8 cellular contexts compared by ENCODE assay signal in genomic region chr7:6271694-6272371, GRCh38. TPM values are rescaled to one million over a fixed set of nuclear protein-coding genes. Genes with fewer than 3 reads are reported as not detected.
A peak's percentile ranks its signal among the peaks of the same experiment; 100 is the strongest.
DNase-seq lines count a peak whose midpoint lies in the region; ATAC-seq and TF ChIP-seq lines count a peak whose summit lies in the region.

No MANE protein-coding gene starts in this region.

- TF ChIP-seq CTCF in CD14-positive monocyte (IDR thresholded peaks at IDR 0.05) (no peak), OCI-LY3 (IDR thresholded peaks at IDR 0.05; ENCODE audit: low read depth, low read length) (no peak), astrocyte of the spinal cord (IDR thresholded peaks at IDR 0.05; ENCODE audit: low read depth, low read length) (no peak)

- DNase-seq in CD14-positive monocyte (ENCODE audit: low spot score) = no peak
- DNase-seq in astrocyte of the spinal cord (ENCODE audit: low read depth, low spot score) = no peak
- DNase-seq in islet precursor cell = peak; percentile 60
- DNase-seq in stimulated activated CD4-positive, alpha-beta T cell treated with anti-CD3 and anti-CD28 coated beads, Interleukin-2, amount 100 ng/mL, for 24 hours = peak; percentile 27
- no peak for DNase-seq in NK-92 (lab: John Stamatoyannopoulos, UW; ENCODE audit: unreplicated experiment)
- DNase-seq in AML-193 (lab: John Stamatoyannopoulos, UW) = no peak

- ATAC-seq in GM21390 (IDR thresholded peaks at IDR 0.05; ENCODE audit: unreplicated experiment) = peak; percentile 12

- peaks cover 7 to 14% of the 10 kb centered on the region in 2 donors for H3K36me3 Mint-ChIP-seq in CD14-positive monocyte

- H3K9me3 Mint-ChIP-seq in CD14-positive monocyte = peaks cover 0 to 2% (median 0%) of the 10 kb centered on the region in 7 donors

- peak overlapping the region; percentile 36; the same call in 1 of the 2 replicates for H2AFZ ChIP-seq in OCI-LY3 (ENCODE audit: low read depth, low read length)

- H3K4me3 ChIP-seq in OCI-LY3 (ENCODE audit: low read length) (peak overlapping the region; percentile 97), astrocyte of the spinal cord (ENCODE audit: low read depth, low read length) (peak overlapping the region; percentile 86)

- peaks cover 19% of the 10 kb centered on the region for H3K4me1 Mint-ChIP-seq in CD14-positive monocyte

- in situ Hi-C loops in astrocyte of the spinal cord (cut with HindIII; ENCODE audit: low sequenced_read_pairs) = no loop called here

- H3K4me2 ChIP-seq in OCI-LY3 (ENCODE audit: low read length) = peak overlapping the region; percentile 98

- H3K9me3 ChIP-seq in OCI-LY3 (ENCODE audit: insufficient read depth, low read length) = no peaks in the 10 kb centered on the region

- peaks cover 9% of the 10 kb centered on the region for H3K4me1 ChIP-seq in OCI-LY3 (ENCODE audit: low read length)

- H3K36me3 ChIP-seq in OCI-LY3 (replicated peaks; ENCODE audit: low read depth, low read length) = no peaks in the 10 kb centered on the region

- peak overlapping the region; percentile 33 for H3K9ac ChIP-seq in OCI-LY3 (ENCODE audit: low read length)

- no peaks in the 10 kb centered on the region for H4K20me1 ChIP-seq in OCI-LY3 (ENCODE audit: insufficient read depth, low read length)

- intact Hi-C loops in CD14-positive monocyte (cut with micrococcal nuclease) = loop anchor here (5.0 to 10.0 kb wide), 3 partner anchors 40 to 265 kb away; partner anchors contain the start of genes AIMP2 (in 1 of the 2) and PMS2 (in 1 of the 2)

- H3K27ac Mint-ChIP-seq in CD14-positive monocyte = peak overlapping the region in 5 of 7 donors; percentile 29 to 81 (median 46)

- peak overlapping the region; percentile 90 to 97 for H3K4me3 Mint-ChIP-seq in CD14-positive monocyte

- peaks cover 17 to 38% (median 26%) of the 10 kb centered on the region in 3 donors for H3K27me3 Mint-ChIP-seq in CD14-positive monocyte (ENCODE audit: low read depth in 3 of 3)

- no peaks in the 10 kb centered on the region for H3K79me2 ChIP-seq in OCI-LY3 (ENCODE audit: low read length)

- H3K27ac ChIP-seq in OCI-LY3 (ENCODE audit: low read length) = no peak overlapping the region

- peaks cover 17% of the 10 kb centered on the region for H3K27me3 ChIP-seq in OCI-LY3 (ENCODE audit: low read depth, low read length)

RNA-seq across cellular contexts. Expression of gene CYTH3, which starts 0.6 kb away (rescaled TPM):
- 1 to 10 TPM; 1.3 to 1.4 TPM for polyA plus RNA-seq in CD14-positive monocyte

Comparison
In these comparisons a context has a peak if more than half of its experiments do, and no peak if none do; other contexts are left out.
1. DNase-seq: peak in islet precursor cell (single experiment) and stimulated activated CD4-positive, alpha-beta T cell treated with anti-CD3 and anti-CD28 coated beads, Interleukin-2, amount 100 ng/mL, for 24 hours (2 of 2); none in CD14-positive monocyte (single experiment), astrocyte of the spinal cord (single experiment), NK-92 (single experiment) and AML-193 (0 of 2).